Comparison of ENCODE assay signal across 2 cellular contexts in genomic region chr2:222357930-222358329, GRCh38.
TF ChIP-seq lines count a peak whose summit lies in the region.

No MANE protein-coding gene starts in this region.

TF ChIP-seq in SK-N-SH treated with all-trans-retinoic acid at 6 μM for 48 hours, 23 proteins besides CTCF, POLR2A, EP300 and RAD21 (continued from another document):
- no peak for TF ChIP-seq PATZ1 (CRISPR knock-in tag; IDR thresholded peaks at IDR 0.05; ENCODE audit: borderline replicate concordance)

TF ChIP-seq in SK-N-SH, 30 proteins besides CTCF, POLR2A, EP300 and RAD21 (continued from another document):
- TF ChIP-seq MAX (IDR thresholded peaks at IDR 0.05; ENCODE audit: low read depth), result no peak
- no peak for TF ChIP-seq FOXJ3 (CRISPR knock-in tag; IDR thresholded peaks at IDR 0.05)
- TF ChIP-seq SIN3A (IDR thresholded peaks at IDR 0.05; ENCODE audit: borderline replicate concordance, low read depth, low read length), result no peak
- TF ChIP-seq ZBTB33 (IDR thresholded peaks at IDR 0.05; ENCODE audit: borderline replicate concordance, low read depth), result no peak
- TF ChIP-seq ELF1 (IDR thresholded peaks at IDR 0.05), result no peak
